In the genomic region with DNA sequence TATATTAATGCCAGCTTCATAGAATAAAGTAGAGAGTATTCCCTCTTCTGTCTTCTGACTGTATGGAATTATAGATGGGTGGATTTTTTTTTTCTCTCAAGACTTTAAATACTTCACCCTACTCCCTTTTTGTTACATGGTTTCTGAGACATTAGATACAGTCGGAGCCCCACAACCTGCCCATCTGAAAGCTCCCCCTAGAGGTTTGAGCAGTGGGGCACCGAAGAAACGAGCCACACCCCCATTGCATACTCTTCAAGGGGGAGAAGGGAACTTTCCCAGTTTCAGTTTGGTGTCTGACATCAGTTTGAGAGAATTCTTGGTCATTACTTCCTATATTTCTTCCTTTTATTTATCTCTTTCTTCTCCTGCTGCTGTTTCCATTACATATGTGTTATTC, we compare ENCODE assay signal across 18 cellular contexts.
DNase-seq lines count a peak whose midpoint lies in the region; ATAC-seq, FAIRE-seq and TF ChIP-seq lines count a peak whose summit lies in the region.
"Had no signal": no experiment of that assay in that cellular context is flagged by ENCODE, and none has a peak within 500 bp of the region (broad histone marks: within the 10 kb centered on the region; RNA-seq: fewer than 3 reads in every experiment).

No MANE protein-coding gene starts in this region.

- FAIRE-seq in GM12892 (lab: Jason Lieb, UNC) = no peak
- FAIRE-seq: endothelial cell of umbilical vein had no signal

- H3K4me1 ChIP-seq in GM23338 (ENCODE audit: insufficient read depth) (no peaks in the 10 kb centered on the region), vagina (no peaks in the 10 kb centered on the region)
- H3K4me1 ChIP-seq: transverse colon had no signal

- no peaks in the 10 kb centered on the region for H3K27me3 ChIP-seq in AG04450 (ENCODE audit: control insufficient read depth, insufficient read depth, low read length)
- no peaks in the 10 kb centered on the region for H3K27me3 ChIP-seq in GM23338 (ENCODE audit: insufficient read depth)
- peaks cover 77% of the 10 kb centered on the region for H3K27me3 ChIP-seq in WERI-Rb-1 (ENCODE audit: insufficient read depth, low read depth, severe bottlenecking)
- no peaks in the 10 kb centered on the region for H3K27me3 ChIP-seq in vagina
- H3K27me3 ChIP-seq: transverse colon had no signal

- H3K4me1 Mint-ChIP-seq in GM23338 = 0 out of 3 replicates have a peak, but pooled peaks cover 2% of the 10 kb centered on the region
- H3K4me1 Mint-ChIP-seq: stimulated activated effector memory CD8-positive, alpha-beta T cell treated with anti-CD3 and anti-CD28 coated beads, Interleukin-12 subunit alpha, Interleukin-12 subunit beta, amount 100 ng/mL, for 72 hours had no signal

- H3K4me3 ChIP-seq in AG04450 (ENCODE audit: low read depth, low read length) = no peak overlapping the region
- H3K4me3 ChIP-seq in GM23338 = no peak overlapping the region
- no peak overlapping the region for H3K4me3 ChIP-seq in WERI-Rb-1 (ENCODE audit: low read depth, low read length)
- no peak overlapping the region for H3K4me3 ChIP-seq in vagina
- H3K4me3 ChIP-seq: mucosa of descending colon, transverse colon had no signal

- H3K36me3 Mint-ChIP-seq in GM23338 (ENCODE audit: low read depth) = no peaks in the 10 kb centered on the region; the same call in 2 of the 3 replicates
- H3K36me3 Mint-ChIP-seq: activated CD4-positive, alpha-beta memory T cell treated with anti-CD3 and anti-CD28 coated beads for 36 hours; stimulated activated effector memory CD8-positive, alpha-beta T cell treated with anti-CD3 and anti-CD28 coated beads, Interleukin-12 subunit alpha, Interleukin-12 subunit beta, amount 100 ng/mL, for 72 hours had no signal

- TF ChIP-seq CTCF in AG04450 (IDR thresholded peaks at IDR 0.05; ENCODE audit: low read depth, low read length) = peak; percentile 27; the same call in 1 of the 2 replicates
- TF ChIP-seq CTCF in GM23338 (conservative IDR thresholded peaks at IDR 0.05; ENCODE audit: low read depth in 2 of 2) = peak; percentile 76 to 78
- TF ChIP-seq CTCF in WERI-Rb-1 (IDR thresholded peaks at IDR 0.05; ENCODE audit: low read depth, low read length) = peak; percentile 33; the same call in 1 of the 2 replicates
- TF ChIP-seq CTCF in vagina (IDR thresholded peaks at IDR 0.05) = no peak

- DNase-seq in AG04450 (ENCODE audit: low read depth, low spot score) (no peak), GM23338 (ENCODE audit: low spot score) (peak; percentile 69), MV-4-11 (lab: John Stamatoyannopoulos, UW) (peak; percentile 3), WERI-Rb-1 (peak; percentile 16), GM12892 (ENCODE audit: insufficient read length) (no peak), vagina (ENCODE audit: extremely low spot score in 2 of 2) (no peak), dermis blood vessel endothelial cell (no peak), NCI-H2081 (lab: John Stamatoyannopoulos, UW) (no peak)
- DNase-seq: activated CD4-positive, alpha-beta memory T cell treated with anti-CD3 and anti-CD28 coated beads for 36 hours; AML-193; amygdala; mucosa of descending colon; NCI-H2107; NCI-H526 treated with DMSO at 0.1 percent for 48 hours; transverse colon had no signal

- no peak overlapping the region for H3K27ac Mint-ChIP-seq in GM23338
- H3K27ac Mint-ChIP-seq: activated CD4-positive, alpha-beta memory T cell treated with anti-CD3 and anti-CD28 coated beads for 36 hours; stimulated activated effector memory CD8-positive, alpha-beta T cell treated with anti-CD3 and anti-CD28 coated beads, Interleukin-12 subunit alpha, Interleukin-12 subunit beta, amount 100 ng/mL, for 72 hours had no signal

- POLR2A ChIA-PET in AG04450 (lab: Yijun Ruan, JAX) = no interaction called here

- CTCF ChIA-PET in AG04450 (lab: Charles Lee) = no interaction called here

- H3K9me2 ChIP-seq in GM23338 (ENCODE audit: insufficient read depth) = no peaks in the 10 kb centered on the region

- TF ChIP-seq POLR2A in GM12892 (IDR thresholded peaks at IDR 0.05; ENCODE audit: low read depth, low read length) (no peak), vagina (IDR thresholded peaks at IDR 0.05) (no peak)

- no peak overlapping the region for H3K4me3 Mint-ChIP-seq in GM23338
- H3K4me3 Mint-ChIP-seq: activated CD4-positive, alpha-beta memory T cell treated with anti-CD3 and anti-CD28 coated beads for 36 hours; stimulated activated effector memory CD8-positive, alpha-beta T cell treated with anti-CD3 and anti-CD28 coated beads, Interleukin-12 subunit alpha, Interleukin-12 subunit beta, amount 100 ng/mL, for 72 hours had no signal

- no peak overlapping the region for H3K27ac ChIP-seq in AG04450 (ENCODE audit: low read depth, low read length)
- H3K27ac ChIP-seq in GM23338 (ENCODE audit: low read depth) = no peak overlapping the region
- no peak overlapping the region for H3K27ac ChIP-seq in WERI-Rb-1
- no peak overlapping the region for H3K27ac ChIP-seq in vagina
- H3K27ac ChIP-seq: transverse colon had no signal

- no peak overlapping the region for H3K4me2 ChIP-seq in GM23338

- no peaks in the 10 kb centered on the region for H3K79me2 ChIP-seq in GM23338 (replicated peaks; ENCODE audit: insufficient read depth)

- intact Hi-C loops in vagina (cut with DNase I) = no loop called here

- no peaks in the 10 kb centered on the region for H3K27me3 Mint-ChIP-seq in GM23338 (ENCODE audit: insufficient read depth, low read depth, poor library complexity)
- H3K27me3 Mint-ChIP-seq: activated CD4-positive, alpha-beta memory T cell treated with anti-CD3 and anti-CD28 coated beads for 36 hours had no signal

- no peaks in the 10 kb centered on the region for H3K9me3 Mint-ChIP-seq in GM23338
- H3K9me3 Mint-ChIP-seq: activated CD4-positive, alpha-beta memory T cell treated with anti-CD3 and anti-CD28 coated beads for 36 hours had no signal

- no peak overlapping the region for H2AFZ ChIP-seq in GM23338

- H3K36me3 ChIP-seq in GM23338 (ENCODE audit: insufficient read depth) (no peaks in the 10 kb centered on the region), WERI-Rb-1 (no peaks in the 10 kb centered on the region), vagina (no peaks in the 10 kb centered on the region)
- H3K36me3 ChIP-seq: transverse colon had no signal

- ATAC-seq in GM23338 = peak; percentile 88
- ATAC-seq: mucosa of descending colon; Right ventricle myocardium inferior; stimulated activated effector memory CD8-positive, alpha-beta T cell treated with anti-CD3 and anti-CD28 coated beads, Interleukin-12 subunit alpha, Interleukin-12 subunit beta, amount 100 ng/mL, for 72 hours had no signal

- H4K20me1 ChIP-seq in GM23338 (replicated peaks; ENCODE audit: insufficient read depth) = no peaks in the 10 kb centered on the region

- H3K9me3 ChIP-seq in AG04450 (ENCODE audit: control insufficient read depth, insufficient read depth, low read length) = no peaks in the 10 kb centered on the region
- no peaks in the 10 kb centered on the region for H3K9me3 ChIP-seq in WERI-Rb-1 (ENCODE audit: severe bottlenecking)
- H3K9me3 ChIP-seq in vagina = no peaks in the 10 kb centered on the region
- H3K9me3 ChIP-seq: mucosa of descending colon, transverse colon had no signal

- H3F3A ChIP-seq in GM23338 (replicated peaks; ENCODE audit: low read depth) = no peaks in the 10 kb centered on the region

TF ChIP-seq in GM23338, 12 proteins besides CTCF, POLR2A, EP300 and RAD21:
- TF ChIP-seq NANOG (IDR thresholded peaks at IDR 0.05; ENCODE audit: borderline replicate concordance) (no peak), JUNB (IDR thresholded peaks at IDR 0.05; ENCODE audit: unreplicated experiment) (no peak), POLR2AphosphoS5 (IDR thresholded peaks at IDR 0.05; ENCODE audit: low read depth) (no peak)
TF ChIP-seq in GM23338: peak in this region for 0.

Comparison
In these comparisons a context has a peak if more than half of its experiments do, and no peak if none do; other contexts are left out.
1. DNase-seq: peak in GM23338 (single experiment), MV-4-11 (single experiment) and WERI-Rb-1 (single experiment); none in AG04450 (single experiment), GM12892 (single experiment), vagina (0 of 2), dermis blood vessel endothelial cell (single experiment) and NCI-H2081 (0 of 2).
2. CTCF ChIP-seq: peak in AG04450 (single experiment), GM23338 (2 of 2) and WERI-Rb-1 (single experiment); none in vagina (0 of 3).